18 cellular contexts compared by ENCODE assay signal in genomic region chr11:38598413-38598812, GRCh38.
DNase-seq lines count a peak whose midpoint lies in the region; ATAC-seq and TF ChIP-seq lines count a peak whose summit lies in the region.
"Had no signal": no experiment of that assay in that cellular context is flagged by ENCODE, and none has a peak within 500 bp of the region (broad histone marks: within the 10 kb centered on the region; RNA-seq: fewer than 3 reads in every experiment).

No MANE protein-coding gene starts in this region.

- no peaks in the 10 kb centered on the region for H3K9me3 ChIP-seq in trophoblast cell (ENCODE audit: insufficient read depth, low read depth, low read length)
- H3K9me3 ChIP-seq: BE2C had no signal

- no peak overlapping the region for H4K91ac ChIP-seq in trophoblast cell (ENCODE audit: low read depth, low read length)

- no peak overlapping the region for H3K4ac ChIP-seq in trophoblast cell (ENCODE audit: low read depth, low read length)

- H3K27ac ChIP-seq in trophoblast cell (ENCODE audit: low read depth, low read length), result no peak overlapping the region
- H3K27ac ChIP-seq: 22Rv1 had no signal

- H4K8ac ChIP-seq in trophoblast cell (ENCODE audit: low read depth, low read length), result no peak overlapping the region

- in situ Hi-C loops in astrocyte of the cerebellum (cut with HindIII; ENCODE audit: low sequenced_read_pairs), result no loop called here

- H3K4me3 ChIP-seq in astrocyte of the cerebellum (ENCODE audit: low read depth, low read length), result no peak overlapping the region
- H3K4me3 ChIP-seq in trophoblast cell (ENCODE audit: low read depth, low read length), result no peak overlapping the region

- no peaks in the 10 kb centered on the region for H3K79me2 ChIP-seq in trophoblast cell (ENCODE audit: control insufficient read depth, insufficient read depth, low read length, poor library complexity)

- no peak overlapping the region for H3K9ac ChIP-seq in trophoblast cell (ENCODE audit: low read length)

- DNase-seq in Ammon's horn (ENCODE audit: low spot score), result peak; percentile 22
- DNase-seq in astrocyte of the cerebellum (ENCODE audit: low read depth), result peak; percentile 5
- DNase-seq in foreskin melanocyte, result peak; percentile 82
- DNase-seq in midbrain (lab: John Stamatoyannopoulos, UW), result peak; percentile 24
- no peak for DNase-seq in NCI-H1694 treated with DMSO at 0.1 percent for 48 hours (lab: John Stamatoyannopoulos, UW)
- DNase-seq in trophoblast cell, result no peak
- no peak for DNase-seq in stimulated activated CD8-positive, alpha-beta memory T cell treated with anti-CD3 and anti-CD28 coated beads, Interleukin-4, amount 100 ng/mL, for 48 hours
- DNase-seq: BE2C; CD4-positive, alpha-beta memory T cell; IMR-90; Kasumi-1; NCI-H1105; NCI-H187; NCI-H69; PC-3 had no signal

- H3K14ac ChIP-seq in trophoblast cell (ENCODE audit: low read length), result no peak overlapping the region

- no peaks in the 10 kb centered on the region for H3K36me3 ChIP-seq in trophoblast cell (ENCODE audit: control insufficient read depth in 1 of 2, insufficient read depth in 2 of 2, low read length in 2 of 2)
- H3K36me3 ChIP-seq: BE2C had no signal

- no peak overlapping the region for H2BK120ac ChIP-seq in trophoblast cell (ENCODE audit: insufficient read depth, low read length, poor library complexity)

- H2AK5ac ChIP-seq in trophoblast cell (ENCODE audit: low read length), result no peak overlapping the region

- H2BK12ac ChIP-seq in trophoblast cell (ENCODE audit: low read length), result no peak overlapping the region

- ATAC-seq in GM21515 (IDR thresholded peaks at IDR 0.05; ENCODE audit: unreplicated experiment), result no peak
- ATAC-seq: HCT116, PC-3 had no signal

- H3K4me2 ChIP-seq in trophoblast cell (ENCODE audit: low read length), result no peak overlapping the region

- H4K12ac ChIP-seq in trophoblast cell (ENCODE audit: low read depth, low read length), result no peak overlapping the region

- no peak overlapping the region for H3K23ac ChIP-seq in trophoblast cell (ENCODE audit: low read length)

- H2BK5ac ChIP-seq in trophoblast cell (ENCODE audit: low read depth, low read length, poor library complexity), result no peak overlapping the region

- H3K79me1 ChIP-seq in trophoblast cell (ENCODE audit: low read length), result no peaks in the 10 kb centered on the region

- no peak overlapping the region for H3K18ac ChIP-seq in trophoblast cell (ENCODE audit: low read length)

- H2AFZ ChIP-seq in trophoblast cell (ENCODE audit: insufficient read depth, low read length, poor library complexity), result no peak overlapping the region

- no peaks in the 10 kb centered on the region for H3K27me3 ChIP-seq in trophoblast cell (ENCODE audit: insufficient read depth, low read length)
- H3K27me3 ChIP-seq: BE2C had no signal

- H3K4me1 ChIP-seq in trophoblast cell (ENCODE audit: control insufficient read depth in 1 of 2, insufficient read depth in 2 of 2, low read length in 2 of 2), result peaks cover 0 to 3% of the 10 kb centered on the region in 2 experiments
- H3K4me1 ChIP-seq: BE2C had no signal

- WGBS in trophoblast cell (ENCODE audit: extremely low coverage, insufficient coverage, insufficient read length), result no CpG with 5 or more reads among the region's 6 CpGs

- peak; percentile 38 for TF ChIP-seq CTCF in astrocyte of the cerebellum (IDR thresholded peaks at IDR 0.05; ENCODE audit: low read depth, low read length, missing control alignments)

Comparison
In these comparisons a context has a peak if more than half of its experiments do, and no peak if none do; other contexts are left out.
1. DNase-seq: peak in Ammon's horn (single experiment), astrocyte of the cerebellum (single experiment), foreskin melanocyte (single experiment) and midbrain (single experiment); none in NCI-H1694 treated with DMSO at 0.1 percent for 48 hours (single experiment), trophoblast cell (0 of 2) and stimulated activated CD8-positive, alpha-beta memory T cell treated with anti-CD3 and anti-CD28 coated beads, Interleukin-4, amount 100 ng/mL, for 48 hours (single experiment).